23 cellular contexts compared by ENCODE assay signal in the genomic region with DNA sequence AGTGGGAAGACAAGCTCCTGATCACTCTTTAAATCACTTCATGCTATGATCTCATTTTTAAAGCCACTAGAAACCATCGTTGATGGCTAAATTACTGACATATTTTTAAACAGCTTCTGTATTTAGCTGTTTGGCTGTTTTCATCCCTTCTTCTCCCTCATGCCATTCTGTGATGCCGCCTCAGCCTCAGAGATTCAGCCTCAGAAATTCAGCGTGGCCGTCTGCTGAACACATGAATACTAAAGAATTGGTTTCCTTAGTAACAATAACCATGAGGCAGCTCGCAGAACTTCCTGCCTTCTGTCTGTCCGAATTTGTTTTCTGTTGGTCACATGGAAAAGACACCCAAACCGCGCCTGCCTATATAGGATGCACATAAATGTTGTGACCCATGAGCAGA. TPM values are rescaled to one million over a fixed set of nuclear protein-coding genes. Genes with fewer than 3 reads are reported as not detected.
DNase-seq lines count a peak whose midpoint lies in the region; ATAC-seq and TF ChIP-seq lines count a peak whose summit lies in the region.
"Had no signal": no experiment of that assay in that cellular context is flagged by ENCODE, and none has a peak within 500 bp of the region (broad histone marks: within the 10 kb centered on the region; RNA-seq: fewer than 3 reads in every experiment).

No MANE protein-coding gene starts in this region.

- H3K9ac ChIP-seq in neuronal stem cell (ENCODE audit: low read depth, low read length, poor library complexity), result no peak overlapping the region

- TF ChIP-seq POLR2A in prostate gland (IDR thresholded peaks at IDR 0.05) (no peak), lower leg skin (IDR thresholded peaks at IDR 0.05) (no peak)

- no peak for TF ChIP-seq CTCF in prostate gland (IDR thresholded peaks at IDR 0.05)
- TF ChIP-seq CTCF in lower leg skin (IDR thresholded peaks at IDR 0.05), result no peak

- no peak overlapping the region for H2BK12ac ChIP-seq in neuronal stem cell (ENCODE audit: low read length)

- no peak overlapping the region for H3K4ac ChIP-seq in neuronal stem cell (ENCODE audit: low read length)

- H3K4me2 ChIP-seq in neuronal stem cell (ENCODE audit: insufficient read depth, low read length, poor library complexity, severe bottlenecking), result no peak overlapping the region

- H2BK120ac ChIP-seq in neuronal stem cell (ENCODE audit: low read depth, low read length), result no peak overlapping the region

- peak overlapping the region; percentile 70 for H2AFZ ChIP-seq in neuronal stem cell (ENCODE audit: low read length)

- H2BK5ac ChIP-seq in neuronal stem cell (ENCODE audit: low read length), result no peak overlapping the region

- no peak overlapping the region for H3K23ac ChIP-seq in neuronal stem cell (ENCODE audit: low read depth, low read length, poor library complexity)

- H3K18ac ChIP-seq in neuronal stem cell (ENCODE audit: low read length), result no peak overlapping the region

- H2AK5ac ChIP-seq in neuronal stem cell (ENCODE audit: low read depth, low read length), result no peak overlapping the region

- no peaks in the 10 kb centered on the region for H3K27me3 ChIP-seq in neuronal stem cell (ENCODE audit: control insufficient read depth in 3 of 3, insufficient read depth in 3 of 3, low read depth in 1 of 3, low read length in 3 of 3)
- H3K27me3 ChIP-seq in prostate gland (replicated peaks; ENCODE audit: insufficient read depth), result no peaks in the 10 kb centered on the region

- H3K4me1 ChIP-seq in neuronal stem cell (ENCODE audit: control insufficient read depth in 2 of 2, insufficient read depth in 1 of 2, low read depth in 1 of 2, low read length in 2 of 2) (peaks cover 15 to 17% of the 10 kb centered on the region in 2 donors), prostate gland (replicated peaks) (no peaks in the 10 kb centered on the region)

- no peak overlapping the region for H2BK15ac ChIP-seq in neuronal stem cell (ENCODE audit: low read length)

- H4K8ac ChIP-seq in neuronal stem cell (ENCODE audit: low read depth, low read length), result no peak overlapping the region

- DNase-seq in EH (ENCODE audit: low read depth), result peak; percentile 18
- peak; percentile 38 for DNase-seq in RPMI7951 (ENCODE audit: low read depth)
- peak; percentile 54 for DNase-seq in foreskin melanocyte
- DNase-seq in neuronal stem cell (ENCODE audit: low spot score), result no peak
- DNase-seq in prostate gland (ENCODE audit: low spot score), result no peak
- no peak for DNase-seq in lower leg skin (ENCODE audit: low spot score in 2 of 2)
- no peak for DNase-seq in 8988T
- DNase-seq: C1 segment of cervical spinal cord; Calu3; CD8-positive, alpha-beta T cell; DMS53; EL; GF-D8; Karpas-422; NCI-H1048; NCI-H1417 treated with DMSO at 0.1 percent for 48 hours; NCI-H1930; NCI-H2227 treated with DMSO at 0.1 percent for 48 hours; NCI-H510A treated with DMSO at 0.1 percent for 48 hours; NCI-H82 had no signal

- H3K79me1 ChIP-seq in neuronal stem cell (ENCODE audit: low read depth, low read length), result no peaks in the 10 kb centered on the region

- no CpG with 5 or more reads among the region's 8 CpGs for WGBS in neuronal stem cell (ENCODE audit: extremely low coverage in 2 of 2, insufficient read length in 2 of 2, insufficient replicate concordance in 1 of 2), 2 donors
- 81% methylated on average over 8 of the region's 8 CpGs for WGBS in prostate gland
- 62 to 68% methylated on average over 8 of the region's 8 CpGs for WGBS in lower leg skin, 2 donors

- H3K14ac ChIP-seq in neuronal stem cell (ENCODE audit: low read length), result no peak overlapping the region

- no peak overlapping the region for H3K27ac ChIP-seq in neuronal stem cell (replicated peaks; ENCODE audit: low read length)
- no peak overlapping the region for H3K27ac ChIP-seq in prostate gland

- no peaks in the 10 kb centered on the region for H3K36me3 ChIP-seq in neuronal stem cell (replicated peaks in 1 of 2; ENCODE audit: control insufficient read depth in 2 of 2, insufficient read depth in 2 of 2, low read length in 2 of 2)
- H3K36me3 ChIP-seq in prostate gland, result no peaks in the 10 kb centered on the region

- intact Hi-C loops in prostate gland (cut with DNase I) (no loop called here), lower leg skin (cut with DNase I; ENCODE audit: low total_unique reads) (no loop called here)

- H3K4me3 ChIP-seq in neuronal stem cell (ENCODE audit: low read length in 2 of 2) (no peak overlapping the region), prostate gland (no peak overlapping the region), lower leg skin (ENCODE audit: low read depth, poor library complexity, severe bottlenecking) (no peak overlapping the region)

- no peak for ATAC-seq in HG03025 (IDR thresholded peaks at IDR 0.05; ENCODE audit: low FRiP score, unreplicated experiment)
- ATAC-seq: CD8-positive, alpha-beta T cell; Panc1; SK-N-SH treated with all-trans-retinoic acid at 6 μM for 48 hours had no signal

- H3K9me3 ChIP-seq in neuronal stem cell (replicated peaks in 1 of 2; ENCODE audit: control insufficient read depth in 2 of 2, insufficient read depth in 1 of 2, low read depth in 1 of 2, low read length in 2 of 2) (no peaks in the 10 kb centered on the region), prostate gland (no peaks in the 10 kb centered on the region)

- no peak overlapping the region for H4K91ac ChIP-seq in neuronal stem cell (ENCODE audit: low read depth, low read length, poor library complexity)

RNA-seq across cellular contexts. Expression of a gene that starts 31.0 kb away (rescaled TPM):
- 10.1 and 13.9 TPM in 2 replicates for total RNA-seq in RPMI7951 (2014; rRNA removed; shearing (Covaris generic))
- polyA plus RNA-seq in neuronal stem cell (2013, experiment 1 of 2), result 14.2 TPM
- polyA plus RNA-seq in neuronal stem cell (2013, experiment 2 of 2), result 14.1 TPM
- total RNA-seq in prostate gland (10 to 100 TPM; 26.6 to 56.9 TPM), lower leg skin (10 to 100 TPM; 18.7 to 55.1 (median 33.9) TPM)
- total RNA-seq: CD8-positive, alpha-beta T cell had no signal

Comparison
In these comparisons a context has a peak if more than half of its experiments do, and no peak if none do; other contexts are left out.
1. DNase-seq: peak in EH (single experiment), RPMI7951 (single experiment) and foreskin melanocyte (single experiment); none in neuronal stem cell (single experiment), prostate gland (single experiment), lower leg skin (0 of 2) and 8988T (single experiment).